In genomic region chr6:116307001-116307400, GRCh38 we compare ENCODE assay signal across 29 cellular contexts.
"Had no signal": no experiment of that assay in that cellular context is flagged by ENCODE, and none has a peak within 500 bp of the region (broad histone marks: within the 10 kb centered on the region; RNA-seq: fewer than 3 reads in every experiment).

No MANE protein-coding gene starts in this region.

- H3K27me3 ChIP-seq: esophagus squamous epithelium, heart right ventricle, neutrophil, pancreas, stomach, thyroid gland, vagina had no signal

- H3K27ac ChIP-seq: esophagus squamous epithelium, heart right ventricle, neutrophil, pancreas, stomach, thyroid gland, vagina had no signal

- FAIRE-seq: endometrium, pancreas had no signal

- H3K36me3 ChIP-seq: esophagus squamous epithelium, heart right ventricle, neutrophil, pancreas, stomach, thyroid gland, vagina had no signal

- H3K9me3 ChIP-seq: esophagus squamous epithelium, heart right ventricle, mucosa of descending colon, neutrophil, pancreas, stomach, thyroid gland, vagina had no signal

- H3K4me3 ChIP-seq: esophagus squamous epithelium, heart right ventricle, mucosa of descending colon, pancreas, smooth muscle cell, stomach, thyroid gland, vagina had no signal

- H3K4me1 ChIP-seq: esophagus squamous epithelium, heart right ventricle, pancreas, stomach, thyroid gland had no signal

- ATAC-seq: effector memory CD8-positive, alpha-beta T cell; heart right ventricle; mucosa of descending colon; natural killer cell treated with Interleukin-12 subunit alpha and Interleukin-12 subunit beta and Interleukin-15 and Interleukin-18, amount 100 ng/mL, for 72 hours; pancreas; sciatic nerve had no signal

- DNase-seq: cortex of kidney; effector memory CD8-positive, alpha-beta T cell; erythroblast; esophagus squamous epithelium; foreskin melanocyte; glutamatergic neuron; heart right ventricle; hippocampal formation; immature natural killer cell; islet precursor cell; kidney glomerular epithelial cell; mesenchymal stem cell; mucosa of descending colon; naive B cell; pancreas; stimulated activated CD4-positive, alpha-beta T cell treated with anti-CD3 and anti-CD28 coated beads, Interleukin-12 subunit alpha, Interleukin-12 subunit beta, amount 100 ng/mL, for 4 hours; stimulated activated CD4-positive, alpha-beta T cell treated with anti-CD3 and anti-CD28 coated beads, Interleukin-1b, Interleukin-23, amount 100 ng/mL, for 48 hours; stimulated activated CD4-positive, alpha-beta T cell treated with anti-CD3 and anti-CD28 coated beads, Interleukin-4, amount 100 ng/mL, for 1 hour; stimulated activated CD8-positive, alpha-beta memory T cell treated with anti-CD3 and anti-CD28 coated beads, Interleukin-4, amount 100 ng/mL, for 48 hours; stimulated activated naive CD4-positive, alpha-beta T cell treated with Interleukin-2 at 50 U/mL for 16 hours; stomach; thyroid gland; trophoblast cell had no signal
